17 cellular contexts compared by ENCODE assay signal in genomic region chr12:39297946-39298345, GRCh38.
DNase-seq lines count a peak whose midpoint lies in the region; ATAC-seq and TF ChIP-seq lines count a peak whose summit lies in the region.
"Had no signal": no experiment of that assay in that cellular context is flagged by ENCODE, and none has a peak within 500 bp of the region (broad histone marks: within the 10 kb centered on the region; RNA-seq: fewer than 3 reads in every experiment).

No MANE protein-coding gene starts in this region.

- H3K27ac Mint-ChIP-seq in mesothelial cell of epicardium = peak overlapping the region; percentile 28
- H3K27ac Mint-ChIP-seq in progenitor cell of endocrine pancreas = peak overlapping the region; percentile 34
- H3K27ac Mint-ChIP-seq in stimulated activated naive B cell treated with anti-CD40 and anti-IgM and Interleukin-4, amounts not matched to agents 10 μg/mL and 1 μg/mL and 100 μg/mL, for 72 hours = no peak overlapping the region
- H3K27ac Mint-ChIP-seq: HFFc6 had no signal

- H3K9me3 Mint-ChIP-seq in mesothelial cell of epicardium (peaks cover 7% of the 10 kb centered on the region), progenitor cell of endocrine pancreas (ENCODE audit: low read depth) (peaks cover 9% of the 10 kb centered on the region)
- H3K9me3 Mint-ChIP-seq in stimulated activated naive B cell treated with anti-CD40 and anti-IgM and Interleukin-4, amounts not matched to agents 10 μg/mL and 1 μg/mL and 100 μg/mL, for 72 hours = peaks cover 0 to 7% of the 10 kb centered on the region in 2 donors
- H3K9me3 Mint-ChIP-seq: CD4-positive, alpha-beta memory T cell had no signal

- H3K4me3 Mint-ChIP-seq in mesothelial cell of epicardium (no peak overlapping the region), progenitor cell of endocrine pancreas (ENCODE audit: low read depth) (no peak overlapping the region)
- no peak overlapping the region for H3K4me3 Mint-ChIP-seq in stimulated activated naive B cell treated with anti-CD40 and anti-IgM and Interleukin-4, amounts not matched to agents 10 μg/mL and 1 μg/mL and 100 μg/mL, for 72 hours
- H3K4me3 Mint-ChIP-seq: CD4-positive, alpha-beta memory T cell; HFFc6 had no signal

- H3K4me1 Mint-ChIP-seq in mesothelial cell of epicardium = peaks cover 8% of the 10 kb centered on the region
- H3K4me1 Mint-ChIP-seq in progenitor cell of endocrine pancreas (ENCODE audit: low read depth) = peaks cover 12% of the 10 kb centered on the region
- no peaks in the 10 kb centered on the region for H3K4me1 Mint-ChIP-seq in stimulated activated naive B cell treated with anti-CD40 and anti-IgM and Interleukin-4, amounts not matched to agents 10 μg/mL and 1 μg/mL and 100 μg/mL, for 72 hours

- DNase-seq in fibroblast of villous mesenchyme (ENCODE audit: low read depth) = peak; percentile 31
- DNase-seq in left kidney (ENCODE audit: low read depth, low spot score) = peak; percentile 83
- no peak for DNase-seq in mesothelial cell of epicardium (ENCODE audit: low spot score in 2 of 2, unreplicated experiment in 2 of 2)
- no peak for DNase-seq in progenitor cell of endocrine pancreas (ENCODE audit: low spot score, unreplicated experiment)
- DNase-seq in NCI-H2029 treated with DMSO at 0.1 percent for 48 hours (lab: John Stamatoyannopoulos, UW) = no peak
- DNase-seq in stimulated activated naive B cell treated with anti-CD40 and anti-IgM and Interleukin-4, amounts not matched to agents 10 μg/mL and 1 μg/mL and 100 μg/mL, for 72 hours = no peak
- no peak for DNase-seq in NOMO-1 (lab: John Stamatoyannopoulos, UW; ENCODE audit: unreplicated experiment in 2 of 2)
- DNase-seq: C1 segment of cervical spinal cord; Calu3; CD4-positive, alpha-beta memory T cell; COR-L47; DMS53; DMS79 treated with DMSO at 0.1 percent for 48 hours; GF-D8; GOT3; HFFc6 had no signal

- H3K36me3 Mint-ChIP-seq in mesothelial cell of epicardium (peaks cover 11% of the 10 kb centered on the region), progenitor cell of endocrine pancreas (ENCODE audit: insufficient read depth) (peaks cover 16% of the 10 kb centered on the region)
- H3K36me3 Mint-ChIP-seq in stimulated activated naive B cell treated with anti-CD40 and anti-IgM and Interleukin-4, amounts not matched to agents 10 μg/mL and 1 μg/mL and 100 μg/mL, for 72 hours = no peaks in the 10 kb centered on the region

- no peak for TF ChIP-seq CTCF in fibroblast of villous mesenchyme (IDR thresholded peaks at IDR 0.05; ENCODE audit: insufficient read depth, low read depth, low read length)
- TF ChIP-seq CTCF in mesothelial cell of epicardium (IDR thresholded peaks at IDR 0.05; ENCODE audit: unreplicated experiment) = no peak
- no peak for TF ChIP-seq CTCF in progenitor cell of endocrine pancreas (IDR thresholded peaks at IDR 0.05; ENCODE audit: unreplicated experiment)

- ATAC-seq in stimulated activated naive B cell treated with anti-CD40 and anti-IgM and Interleukin-4, amounts not matched to agents 10 μg/mL and 1 μg/mL and 100 μg/mL, for 72 hours (replicated peaks) = no peak

- no peak overlapping the region for H3K4me3 ChIP-seq in fibroblast of villous mesenchyme (ENCODE audit: low read depth, low read length)
- H3K4me3 ChIP-seq: HAP-1 had no signal

- H3K27me3 Mint-ChIP-seq in mesothelial cell of epicardium (ENCODE audit: low read depth) (no peaks in the 10 kb centered on the region), progenitor cell of endocrine pancreas (no peaks in the 10 kb centered on the region)
- no peaks in the 10 kb centered on the region for H3K27me3 Mint-ChIP-seq in stimulated activated naive B cell treated with anti-CD40 and anti-IgM and Interleukin-4, amounts not matched to agents 10 μg/mL and 1 μg/mL and 100 μg/mL, for 72 hours
- H3K27me3 Mint-ChIP-seq: CD4-positive, alpha-beta memory T cell had no signal

Comparison
In these comparisons a context has a peak if more than half of its experiments do, and no peak if none do; other contexts are left out.
1. DNase-seq: peak in fibroblast of villous mesenchyme (single experiment) and left kidney (single experiment); none in mesothelial cell of epicardium (0 of 2), progenitor cell of endocrine pancreas (single experiment), NCI-H2029 treated with DMSO at 0.1 percent for 48 hours (single experiment), stimulated activated naive B cell treated with anti-CD40 and anti-IgM and Interleukin-4, amounts not matched to agents 10 μg/mL and 1 μg/mL and 100 μg/mL, for 72 hours (single experiment) and NOMO-1 (0 of 2).